8 cellular contexts compared by ENCODE assay signal in the genomic region with DNA sequence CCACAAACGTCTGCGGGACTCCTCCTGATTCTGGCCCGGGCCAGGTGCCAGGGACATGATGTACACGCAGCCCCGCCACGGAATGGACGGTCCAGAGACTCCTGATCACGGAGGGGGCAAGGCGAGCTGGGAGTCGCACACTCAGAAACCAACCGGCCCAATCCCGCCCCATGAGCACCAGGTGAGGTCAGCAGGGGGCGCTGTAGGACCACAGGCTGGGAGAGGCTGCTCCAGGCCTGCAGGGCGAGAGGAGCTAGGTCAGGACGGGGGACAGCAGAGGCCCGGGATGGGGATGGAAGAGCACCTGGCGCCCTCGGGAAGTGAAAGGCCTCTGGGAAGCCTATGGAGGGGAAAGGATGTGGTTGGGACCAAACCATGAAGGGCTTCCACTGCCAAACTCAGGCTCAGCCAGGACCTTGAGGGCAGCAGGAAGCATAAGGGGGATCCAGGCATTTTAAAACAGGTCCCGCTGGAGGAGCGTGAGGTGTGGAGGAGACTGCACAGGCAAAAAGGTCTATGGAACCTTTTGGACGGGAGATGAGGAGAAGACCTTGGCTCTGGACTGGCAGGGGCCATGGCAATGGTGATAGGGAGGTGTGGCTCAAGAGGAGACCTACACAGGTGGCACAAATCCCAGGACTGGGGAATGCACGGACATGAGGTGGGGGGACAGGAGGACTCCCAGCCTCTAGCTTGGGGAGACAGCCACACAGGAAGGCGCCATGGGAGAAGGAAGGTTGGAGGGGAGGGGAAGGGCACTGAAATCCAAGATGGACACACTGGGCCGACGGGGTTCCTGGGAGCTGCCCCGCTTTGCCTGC.
A peak's percentile ranks its signal among the peaks of the same experiment; 100 is the strongest.
DNase-seq lines count a peak whose midpoint lies in the region; ATAC-seq and TF ChIP-seq lines count a peak whose summit lies in the region.

No MANE protein-coding gene starts in this region.

- WGBS in tibial nerve, 2 donors, result 36 to 46% methylated on average over 25 of the region's 26 CpGs

- no peaks in the 10 kb centered on the region for H3K4me1 ChIP-seq in Peyer's patch
- H3K4me1 ChIP-seq in foreskin keratinocyte, result no peaks in the 10 kb centered on the region
- H3K4me1 ChIP-seq in tibial nerve, result peaks cover 0 to 8% (median 0%) of the 10 kb centered on the region in 4 donors

- TF ChIP-seq EP300 in Ishikawa (IDR thresholded peaks at IDR 0.05; ENCODE audit: borderline replicate concordance), result no peak
- TF ChIP-seq EP300 in tibial nerve (IDR thresholded peaks at IDR 0.05), result no peak

- H3K27ac ChIP-seq in Peyer's patch (no peak overlapping the region), foreskin keratinocyte (no peak overlapping the region), tibial nerve (no peak overlapping the region)

- H3K36me3 ChIP-seq in Peyer's patch (peaks cover 0 to 3% (median 0%) of the 10 kb centered on the region in 3 donors), tibial nerve (peaks cover 0 to 46% (median 0%) of the 10 kb centered on the region in 3 donors)

- H3K27ac Mint-ChIP-seq in osteocyte (ENCODE audit: unreplicated experiment), result no peak overlapping the region

- H3K4me3 ChIP-seq in Peyer's patch (no peak overlapping the region), tibial nerve (no peak overlapping the region)

- TF ChIP-seq CTCF in GM20000 (IDR thresholded peaks at IDR 0.05; ENCODE audit: extremely low read depth, missing control alignments) (peak; percentile 59), Peyer's patch (IDR thresholded peaks at IDR 0.05) (peak; percentile 44 to 82 (median 74)), foreskin keratinocyte (conservative IDR thresholded peaks at IDR 0.05) (peak; percentile 84), osteocyte (IDR thresholded peaks at IDR 0.05) (peak; percentile 75), tibial nerve (IDR thresholded peaks at IDR 0.05) (peak; percentile 53 to 91 (median 69))

- DNase-seq in COLO829 (ENCODE audit: low spot score) (peak; percentile 69), GM20000 (ENCODE audit: low spot score) (peak; percentile 77), Peyer's patch (peak; percentile 62 to 85 (median 83)), foreskin keratinocyte (peak in 1 of 2 donors; percentile 23), osteocyte (ENCODE audit: extremely low spot score, unreplicated experiment) (peak; percentile 93), tibial nerve (ENCODE audit: low spot score in 2 of 2) (peak; percentile 60 to 80)
- peak; percentile 52 to 57 for DNase-seq in activated T-helper 1 cell treated with anti-CD3 and anti-CD28 coated beads, Interleukin-2, amount 50 U/mL, for 16 hours (ENCODE audit: low read depth in 1 of 2, low spot score in 1 of 2)

- peak; percentile 91 for TF ChIP-seq RAD21 in Ishikawa (IDR thresholded peaks at IDR 0.05; ENCODE audit: low read depth)

- H3K27me3 ChIP-seq in Peyer's patch (no peaks in the 10 kb centered on the region), foreskin keratinocyte (no peaks in the 10 kb centered on the region), tibial nerve (no peaks in the 10 kb centered on the region)

- H3K9me3 Mint-ChIP-seq in osteocyte (ENCODE audit: unreplicated experiment), result no peaks in the 10 kb centered on the region

- TF ChIP-seq POLR2A in Peyer's patch (IDR thresholded peaks at IDR 0.05), result no peak
- no peak for TF ChIP-seq POLR2A in tibial nerve (IDR thresholded peaks at IDR 0.05)

- H3K4me1 Mint-ChIP-seq in osteocyte (ENCODE audit: unreplicated experiment), result no peaks in the 10 kb centered on the region

- peak; percentile 82 for ATAC-seq in foreskin keratinocyte

- H3K4me3 Mint-ChIP-seq in osteocyte (ENCODE audit: unreplicated experiment), result no peak overlapping the region

- H3K27me3 Mint-ChIP-seq in osteocyte (ENCODE audit: unreplicated experiment), result no peaks in the 10 kb centered on the region

- H3K36me3 Mint-ChIP-seq in osteocyte (ENCODE audit: unreplicated experiment), result peaks cover 6% of the 10 kb centered on the region

- H3K9me3 ChIP-seq in Peyer's patch (no peaks in the 10 kb centered on the region), tibial nerve (no peaks in the 10 kb centered on the region)

TF ChIP-seq in Ishikawa, 13 proteins besides CTCF, POLR2A, EP300 and RAD21:
- no peak for TF ChIP-seq TEAD4 (IDR thresholded peaks at IDR 0.05)
- TF ChIP-seq CEBPB (IDR thresholded peaks at IDR 0.05), result no peak
- TF ChIP-seq TAF1 (IDR thresholded peaks at IDR 0.05; ENCODE audit: low read depth), result no peak
- TF ChIP-seq, protein P1, sequence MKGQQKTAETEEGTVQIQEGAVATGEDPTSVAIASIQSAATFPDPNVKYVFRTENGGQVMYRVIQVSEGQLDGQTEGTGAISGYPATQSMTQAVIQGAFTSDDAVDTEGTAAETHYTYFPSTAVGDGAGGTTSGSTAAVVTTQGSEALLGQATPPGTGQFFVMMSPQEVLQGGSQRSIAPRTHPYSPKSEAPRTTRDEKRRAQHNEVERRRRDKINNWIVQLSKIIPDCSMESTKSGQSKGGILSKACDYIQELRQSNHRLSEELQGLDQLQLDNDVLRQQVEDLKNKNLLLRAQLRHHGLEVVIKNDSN (IDR thresholded peaks at IDR 0.05), result no peak
- TF ChIP-seq FOXM1 (IDR thresholded peaks at IDR 0.05; ENCODE audit: borderline replicate concordance, low read depth), result no peak
- TF ChIP-seq, protein P2, sequence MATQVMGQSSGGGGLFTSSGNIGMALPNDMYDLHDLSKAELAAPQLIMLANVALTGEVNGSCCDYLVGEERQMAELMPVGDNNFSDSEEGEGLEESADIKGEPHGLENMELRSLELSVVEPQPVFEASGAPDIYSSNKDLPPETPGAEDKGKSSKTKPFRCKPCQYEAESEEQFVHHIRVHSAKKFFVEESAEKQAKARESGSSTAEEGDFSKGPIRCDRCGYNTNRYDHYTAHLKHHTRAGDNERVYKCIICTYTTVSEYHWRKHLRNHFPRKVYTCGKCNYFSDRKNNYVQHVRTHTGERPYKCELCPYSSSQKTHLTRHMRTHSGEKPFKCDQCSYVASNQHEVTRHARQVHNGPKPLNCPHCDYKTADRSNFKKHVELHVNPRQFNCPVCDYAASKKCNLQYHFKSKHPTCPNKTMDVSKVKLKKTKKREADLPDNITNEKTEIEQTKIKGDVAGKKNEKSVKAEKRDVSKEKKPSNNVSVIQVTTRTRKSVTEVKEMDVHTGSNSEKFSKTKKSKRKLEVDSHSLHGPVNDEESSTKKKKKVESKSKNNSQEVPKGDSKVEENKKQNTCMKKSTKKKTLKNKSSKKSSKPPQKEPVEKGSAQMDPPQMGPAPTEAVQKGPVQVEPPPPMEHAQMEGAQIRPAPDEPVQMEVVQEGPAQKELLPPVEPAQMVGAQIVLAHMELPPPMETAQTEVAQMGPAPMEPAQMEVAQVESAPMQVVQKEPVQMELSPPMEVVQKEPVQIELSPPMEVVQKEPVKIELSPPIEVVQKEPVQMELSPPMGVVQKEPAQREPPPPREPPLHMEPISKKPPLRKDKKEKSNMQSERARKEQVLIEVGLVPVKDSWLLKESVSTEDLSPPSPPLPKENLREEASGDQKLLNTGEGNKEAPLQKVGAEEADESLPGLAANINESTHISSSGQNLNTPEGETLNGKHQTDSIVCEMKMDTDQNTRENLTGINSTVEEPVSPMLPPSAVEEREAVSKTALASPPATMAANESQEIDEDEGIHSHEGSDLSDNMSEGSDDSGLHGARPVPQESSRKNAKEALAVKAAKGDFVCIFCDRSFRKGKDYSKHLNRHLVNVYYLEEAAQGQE (IDR thresholded peaks at IDR 0.05; ENCODE audit: low read depth), result no peak
- no peak for TF ChIP-seq TCF12 (IDR thresholded peaks at IDR 0.05; ENCODE audit: low read depth)
- no peak for TF ChIP-seq EGR1 (IDR thresholded peaks at IDR 0.05)
- TF ChIP-seq CREB1 (IDR thresholded peaks at IDR 0.05; ENCODE audit: low read depth), result no peak
- TF ChIP-seq ZBTB7A (IDR thresholded peaks at IDR 0.05; ENCODE audit: low read depth), result no peak
- no peak for TF ChIP-seq YY1 (IDR thresholded peaks at IDR 0.05; ENCODE audit: low read depth)
- TF ChIP-seq NFIC (IDR thresholded peaks at IDR 0.05), result no peak
- TF ChIP-seq, protein P3, sequence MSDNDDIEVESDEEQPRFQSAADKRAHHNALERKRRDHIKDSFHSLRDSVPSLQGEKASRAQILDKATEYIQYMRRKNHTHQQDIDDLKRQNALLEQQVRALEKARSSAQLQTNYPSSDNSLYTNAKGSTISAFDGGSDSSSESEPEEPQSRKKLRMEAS (IDR thresholded peaks at IDR 0.05), result no peak
TF ChIP-seq in Ishikawa: peak in this region for 0.
